Comparison of ENCODE assay signal across 1 cellular context in the genomic region with DNA sequence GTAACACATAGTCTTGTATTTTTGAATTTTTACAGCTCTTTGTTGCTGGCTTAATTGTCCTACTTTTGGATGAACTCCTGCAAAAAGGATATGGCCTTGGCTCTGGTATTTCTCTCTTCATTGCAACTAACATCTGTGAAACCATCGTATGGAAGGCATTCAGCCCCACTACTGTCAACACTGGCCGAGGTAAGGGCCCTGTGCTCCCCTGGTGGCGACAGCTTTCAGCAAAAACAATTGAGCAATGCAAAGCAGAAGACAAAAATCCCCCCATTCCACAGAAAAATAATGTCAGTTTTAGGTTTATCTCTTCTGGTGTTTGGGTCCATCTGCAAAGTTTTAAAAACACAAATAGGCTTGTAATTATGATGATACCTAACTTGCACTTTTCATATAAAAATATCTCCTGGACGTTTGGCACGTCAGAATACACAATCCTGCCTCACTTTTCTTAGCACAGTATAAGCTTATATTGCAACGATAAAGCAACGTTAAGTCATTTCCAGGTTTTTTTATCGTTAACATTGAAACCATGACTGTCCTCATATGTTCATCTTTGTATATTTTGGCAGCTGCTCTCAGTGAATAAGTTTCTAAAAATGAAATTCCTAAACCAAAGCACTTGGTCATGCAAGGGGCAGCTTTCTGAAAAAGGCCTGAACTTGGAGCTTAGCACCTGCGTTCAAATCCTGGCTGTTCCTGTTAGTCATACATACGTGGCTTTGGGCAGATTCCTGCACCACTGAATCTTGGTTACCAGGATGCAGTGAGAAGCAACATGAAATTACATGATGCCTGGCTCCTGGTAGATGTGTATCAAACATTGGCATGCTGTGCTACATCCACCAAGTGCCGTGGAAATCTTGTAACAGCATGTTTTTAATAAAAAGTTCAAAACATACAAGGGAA.
TF ChIP-seq lines count a peak whose summit lies in the region.

No MANE protein-coding gene starts in this region.

TF ChIP-seq in IMR-90, 13 proteins besides CTCF, POLR2A, EP300 and RAD21:
- TF ChIP-seq BHLHE40 (IDR thresholded peaks at IDR 0.05; ENCODE audit: low read depth, low read length) (peak; percentile 41; the same call in 1 of the 2 replicates), FOS (IDR thresholded peaks at IDR 0.05; ENCODE audit: low read depth, low read length) (peak; percentile 76), CEBPB (IDR thresholded peaks at IDR 0.05; ENCODE audit: low read depth, low read length) (peak; percentile 43), NFE2L2 (IDR thresholded peaks at IDR 0.05; ENCODE audit: low read depth, low read length) (peak; percentile 26; the same call in 1 of the 2 replicates), MAFK (IDR thresholded peaks at IDR 0.05; ENCODE audit: low read depth, low read length) (peak; percentile 4; the same call in 1 of the 2 replicates), CHD1 (IDR thresholded peaks at IDR 0.05; ENCODE audit: low read depth, low read length) (no peak), RCOR1 (IDR thresholded peaks at IDR 0.05; ENCODE audit: insufficient replicate concordance, low read length) (peak; percentile 82)
- TF ChIP-seq, protein P1, sequence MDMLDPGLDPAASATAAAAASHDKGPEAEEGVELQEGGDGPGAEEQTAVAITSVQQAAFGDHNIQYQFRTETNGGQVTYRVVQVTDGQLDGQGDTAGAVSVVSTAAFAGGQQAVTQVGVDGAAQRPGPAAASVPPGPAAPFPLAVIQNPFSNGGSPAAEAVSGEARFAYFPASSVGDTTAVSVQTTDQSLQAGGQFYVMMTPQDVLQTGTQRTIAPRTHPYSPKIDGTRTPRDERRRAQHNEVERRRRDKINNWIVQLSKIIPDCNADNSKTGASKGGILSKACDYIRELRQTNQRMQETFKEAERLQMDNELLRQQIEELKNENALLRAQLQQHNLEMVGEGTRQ (IDR thresholded peaks at IDR 0.05; ENCODE audit: low read depth, low read length): no peak
